In genomic region chr15:90907051-90907660, GRCh38 we compare ENCODE assay signal across 30 cellular contexts. TPM values are rescaled to one million over a fixed set of nuclear protein-coding genes. Genes with fewer than 3 reads are reported as not detected.
DNase-seq lines count a peak whose midpoint lies in the region; ATAC-seq, FAIRE-seq and TF ChIP-seq lines count a peak whose summit lies in the region.
"Had no signal": no experiment of that assay in that cellular context is flagged by ENCODE, and none has a peak within 500 bp of the region (broad histone marks: within the 10 kb centered on the region; RNA-seq: fewer than 3 reads in every experiment).

No MANE protein-coding gene starts in this region.

- peaks cover 31% of the 10 kb centered on the region for H3K36me3 Mint-ChIP-seq in central memory CD8-positive, alpha-beta T cell (ENCODE audit: insufficient read depth)

- peaks cover 15% of the 10 kb centered on the region for H3K4me1 Mint-ChIP-seq in central memory CD8-positive, alpha-beta T cell

- H3K9me3 ChIP-seq in BLaER1 treated with 17β-estradiol and CSF1 and Interleukin-3, amounts not matched to agents 10 nM and 100 nM (replicated peaks in 1 of 11): no peaks in the 10 kb centered on the region
- no peaks in the 10 kb centered on the region for H3K9me3 ChIP-seq in kidney (ENCODE audit: control insufficient read depth in 1 of 2, low read length in 2 of 2)
- no peaks in the 10 kb centered on the region for H3K9me3 ChIP-seq in skeletal muscle tissue (ENCODE audit: control insufficient read depth in 3 of 3, low read length in 3 of 3)
- H3K9me3 ChIP-seq in Peyer's patch: no peaks in the 10 kb centered on the region
- H3K9me3 ChIP-seq: gastroesophageal sphincter, sigmoid colon, thoracic aorta, uterus had no signal

- no peaks in the 10 kb centered on the region for H3K27me3 ChIP-seq in BLaER1 treated with 17β-estradiol and CSF1 and Interleukin-3, amounts not matched to agents 10 nM and 100 nM
- no peaks in the 10 kb centered on the region for H3K27me3 ChIP-seq in skeletal muscle tissue (ENCODE audit: control insufficient read depth in 3 of 3, insufficient read depth in 3 of 3, low read length in 3 of 3)
- no peaks in the 10 kb centered on the region for H3K27me3 ChIP-seq in Peyer's patch
- H3K27me3 ChIP-seq: gastroesophageal sphincter, sigmoid colon, uterus had no signal

- H3K27me3 Mint-ChIP-seq in central memory CD8-positive, alpha-beta T cell: no peaks in the 10 kb centered on the region
- H3K27me3 Mint-ChIP-seq: activated CD4-positive, alpha-beta memory T cell treated with anti-CD3 and anti-CD28 coated beads for 36 hours; memory B cell; stimulated activated naive B cell treated with anti-CD40 and anti-IgM and Interleukin-4, amounts not matched to agents 10 μg/mL and 1 μg/mL and 100 μg/mL, for 72 hours had no signal

- peak overlapping the region in 3 of 11 experiments; percentile 9 to 50 (median 9); a peak in 3 of 22 replicates for H3K27ac ChIP-seq in BLaER1 treated with 17β-estradiol and CSF1 and Interleukin-3, amounts not matched to agents 10 nM and 100 nM
- H3K27ac ChIP-seq in kidney (ENCODE audit: low read depth in 2 of 2, low read length in 2 of 2): no peak overlapping the region
- peak overlapping the region; percentile 16 for H3K27ac ChIP-seq in skeletal muscle tissue (ENCODE audit: low read depth, low read length)
- peak overlapping the region in 1 of 2 donors; percentile 61 for H3K27ac ChIP-seq in coronary artery
- H3K27ac ChIP-seq in Peyer's patch: no peak overlapping the region
- H3K27ac ChIP-seq: thoracic aorta, uterus had no signal

- TF ChIP-seq CTCF in kidney (IDR thresholded peaks at IDR 0.05; ENCODE audit: borderline replicate concordance, extremely low read depth, insufficient read depth) (no peak), coronary artery (IDR thresholded peaks at IDR 0.05) (no peak), Peyer's patch (IDR thresholded peaks at IDR 0.05) (no peak)

- no peak for TF ChIP-seq POLR2A in Peyer's patch (IDR thresholded peaks at IDR 0.05)

- no peaks in the 10 kb centered on the region for H3K9me3 Mint-ChIP-seq in central memory CD8-positive, alpha-beta T cell
- H3K9me3 Mint-ChIP-seq: activated CD4-positive, alpha-beta memory T cell treated with anti-CD3 and anti-CD28 coated beads for 36 hours; CD8-positive, alpha-beta T cell; HFFc6; memory B cell; stimulated activated naive B cell treated with anti-CD40 and anti-IgM and Interleukin-4, amounts not matched to agents 10 μg/mL and 1 μg/mL and 100 μg/mL, for 72 hours; T-helper 2 cell treated with Interferon-gamma antibody and Interleukin-4, amounts not matched to agents 5 μg/mL and 100 μg/mL, for 36 hours had no signal

- DNase-seq in central memory CD8-positive, alpha-beta T cell (ENCODE audit: low spot score in 2 of 2): no peak
- peak; percentile 49 for DNase-seq in kidney
- no peak for DNase-seq in coronary artery (ENCODE audit: low spot score)
- no peak for DNase-seq in Peyer's patch
- no peak for DNase-seq in NCI-H2029 treated with DMSO at 0.1 percent for 48 hours (lab: John Stamatoyannopoulos, UW)
- DNase-seq in NOMO-1 (lab: John Stamatoyannopoulos, UW; ENCODE audit: unreplicated experiment in 2 of 2): no peak
- DNase-seq: activated CD4-positive, alpha-beta memory T cell treated with anti-CD3 and anti-CD28 coated beads for 36 hours; activated CD4-positive, alpha-beta T cell treated with anti-CD3 and anti-CD28 coated beads for 1 hour; activated naive CD4-positive, alpha-beta T cell treated with Interleukin-2 at 50 U/mL for 16 hours; AML-193; CD8-positive, alpha-beta T cell; GOT3; HFFc6; KG1; left colon; MM.1S; NCI-H1417; NCI-H2081 treated with DMSO at 0.1 percent for 48 hours; NCI-H345; NCI-H748 treated with DMSO at 0.1 percent for 48 hours; sigmoid colon; stimulated activated naive B cell treated with anti-CD40 and anti-IgM and Interleukin-4, amounts not matched to agents 10 μg/mL and 1 μg/mL and 100 μg/mL, for 72 hours; uterus had no signal

- peak overlapping the region in 8 of 11 experiments; percentile 10 to 48 (median 26); a peak in 9 of 22 replicates for H3K9ac ChIP-seq in BLaER1 treated with 17β-estradiol and CSF1 and Interleukin-3, amounts not matched to agents 10 nM and 100 nM
- H3K9ac ChIP-seq in kidney (ENCODE audit: low read length in 2 of 2) (no peak overlapping the region), skeletal muscle tissue (ENCODE audit: low read depth in 1 of 3, low read length in 3 of 3) (no peak overlapping the region)

- H4K20me1 ChIP-seq in BLaER1 treated with 17β-estradiol and CSF1 and Interleukin-3, amounts not matched to agents 10 nM and 100 nM: peaks cover 0 to 15% (median 0%) of the 10 kb centered on the region in 11 experiments; a peak in 6 of 22 replicates

- no peak overlapping the region for H3K4me3 Mint-ChIP-seq in central memory CD8-positive, alpha-beta T cell
- H3K4me3 Mint-ChIP-seq: activated CD4-positive, alpha-beta memory T cell treated with anti-CD3 and anti-CD28 coated beads for 36 hours; CD8-positive, alpha-beta T cell; HFFc6; memory B cell; stimulated activated naive B cell treated with anti-CD40 and anti-IgM and Interleukin-4, amounts not matched to agents 10 μg/mL and 1 μg/mL and 100 μg/mL, for 72 hours; T-helper 2 cell treated with Interferon-gamma antibody and Interleukin-4, amounts not matched to agents 5 μg/mL and 100 μg/mL, for 36 hours had no signal

- FAIRE-seq in kidney (lab: Jason Lieb, UNC): no peak
- FAIRE-seq: RCC 7860 had no signal

- no peak for ATAC-seq in central memory CD8-positive, alpha-beta T cell (replicated peaks; ENCODE audit: extremely low read depth, poor library complexity, severe bottlenecking)
- ATAC-seq: CD8-positive, alpha-beta T cell; left colon; stimulated activated naive B cell treated with anti-CD40 and anti-IgM and Interleukin-4, amounts not matched to agents 10 μg/mL and 1 μg/mL and 100 μg/mL, for 72 hours had no signal

- intact Hi-C loops in kidney (cut with DNase I): no loop called here

- H3K4me2 ChIP-seq in BLaER1 treated with 17β-estradiol and CSF1 and Interleukin-3, amounts not matched to agents 10 nM and 100 nM: peak overlapping the region in 4 of 11 experiments; percentile 5 to 31 (median 13); a peak in 5 of 22 replicates

- no peak overlapping the region for H3K4me3 ChIP-seq in BLaER1 treated with 17β-estradiol and CSF1 and Interleukin-3, amounts not matched to agents 10 nM and 100 nM
- H3K4me3 ChIP-seq in kidney (ENCODE audit: low read length in 2 of 2) (no peak overlapping the region), skeletal muscle tissue (ENCODE audit: low read length in 3 of 3) (no peak overlapping the region), coronary artery (no peak overlapping the region), Peyer's patch (no peak overlapping the region)
- H3K4me3 ChIP-seq: gastroesophageal sphincter, sigmoid colon, thoracic aorta, uterus had no signal

- peak overlapping the region; percentile 75 for H3K27ac Mint-ChIP-seq in central memory CD8-positive, alpha-beta T cell (ENCODE audit: low read depth)
- H3K27ac Mint-ChIP-seq: activated CD4-positive, alpha-beta memory T cell treated with anti-CD3 and anti-CD28 coated beads for 36 hours; CD8-positive, alpha-beta T cell; HFFc6; memory B cell; stimulated activated naive B cell treated with anti-CD40 and anti-IgM and Interleukin-4, amounts not matched to agents 10 μg/mL and 1 μg/mL and 100 μg/mL, for 72 hours; T-helper 2 cell treated with Interferon-gamma antibody and Interleukin-4, amounts not matched to agents 5 μg/mL and 100 μg/mL, for 36 hours had no signal

- H3K36me3 ChIP-seq in BLaER1 treated with 17β-estradiol and CSF1 and Interleukin-3, amounts not matched to agents 10 nM and 100 nM: peaks cover 73 to 77% (median 75%) of the 10 kb centered on the region in 11 experiments
- H3K36me3 ChIP-seq in kidney (ENCODE audit: control insufficient read depth in 1 of 2, insufficient read depth in 2 of 2, low read length in 2 of 2): peaks cover 48 to 57% of the 10 kb centered on the region in 2 donors
- H3K36me3 ChIP-seq in skeletal muscle tissue (ENCODE audit: control insufficient read depth in 3 of 3, insufficient read depth in 3 of 3, low read length in 3 of 3): peaks cover 62 to 71% (median 67%) of the 10 kb centered on the region in 3 donors
- H3K36me3 ChIP-seq in Peyer's patch: peaks cover 0 to 70% (median 0%) of the 10 kb centered on the region in 3 donors
- H3K36me3 ChIP-seq: uterus had no signal

- peaks cover 8 to 42% (median 29%) of the 10 kb centered on the region in 10 experiments for H3K4me1 ChIP-seq in BLaER1 treated with 17β-estradiol and CSF1 and Interleukin-3, amounts not matched to agents 10 nM and 100 nM
- H3K4me1 ChIP-seq in kidney (ENCODE audit: control insufficient read depth in 1 of 2, insufficient read depth in 1 of 2, low read depth in 1 of 2, low read length in 2 of 2) (peaks cover 6 to 8% of the 10 kb centered on the region in 2 donors), skeletal muscle tissue (ENCODE audit: control insufficient read depth in 3 of 3, insufficient read depth in 3 of 3, low read length in 3 of 3) (peaks cover 10 to 29% (median 18%) of the 10 kb centered on the region in 3 donors), Peyer's patch (peaks cover 0 to 9% (median 7%) of the 10 kb centered on the region in 4 donors)

RNA-seq across cellular contexts. Expression of gene MAN2A2, which starts 4.1 kb away (rescaled TPM):
- total RNA-seq in kidney (56.3 TPM), skeletal muscle tissue (14.1 TPM), Peyer's patch (100 to 1,000 TPM in 3 of 4 donors, 10 to 100 TPM in 1; 76.2 to 188 (median 141) TPM)
- 11.4 TPM for polyA plus RNA-seq in kidney (ENCODE audit: insufficient read depth, low read depth, low replicate concordance)

RNA-seq across cellular contexts. Expression of gene FES, which starts 22.9 kb away (rescaled TPM):
- 33.5 TPM for total RNA-seq in kidney
- polyA plus RNA-seq in kidney (ENCODE audit: insufficient read depth, low read depth, low replicate concordance): 9.3 TPM
- 19.8 TPM for total RNA-seq in skeletal muscle tissue
- total RNA-seq in Peyer's patch: 10 to 100 TPM in 3 of 4 donors, 1 to 10 TPM in 1; 4.7 to 37.1 (median 20.5) TPM

RNA-seq across cellular contexts. Expression of gene HDDC3, which starts 25.2 kb away (rescaled TPM):
- total RNA-seq in kidney: 15.5 TPM
- polyA plus RNA-seq in kidney (ENCODE audit: insufficient read depth, low read depth, low replicate concordance): 47.3 TPM
- total RNA-seq in skeletal muscle tissue: 5.7 TPM
- 10 to 100 TPM; 16.5 to 35.6 (median 23.4) TPM for total RNA-seq in Peyer's patch

RNA-seq across cellular contexts. Expression of gene UNC45A, which starts 27.9 kb away (rescaled TPM):
- total RNA-seq in kidney: 62.8 TPM
- polyA plus RNA-seq in kidney (ENCODE audit: insufficient read depth, low read depth, low replicate concordance): 48.9 TPM
- total RNA-seq in skeletal muscle tissue: 30.3 TPM
- total RNA-seq in Peyer's patch: 10 to 100 TPM; 45.6 to 78.4 (median 55.3) TPM

RNA-seq across cellular contexts. Expression of gene FURIN, which starts 38.8 kb away (rescaled TPM):
- total RNA-seq in kidney (75.9 TPM), skeletal muscle tissue (12.0 TPM), Peyer's patch (10 to 100 TPM; 53.6 to 76.7 (median 70.1) TPM)
- 36.4 TPM for polyA plus RNA-seq in kidney (ENCODE audit: insufficient read depth, low read depth, low replicate concordance)

Comparison
In these comparisons a context has a peak if more than half of its experiments do, and no peak if none do; other contexts are left out.
1. H3K9ac ChIP-seq: peak in BLaER1 treated with 17β-estradiol and CSF1 and Interleukin-3, amounts not matched to agents 10 nM and 100 nM (8 of 11); none in kidney (0 of 2) and skeletal muscle tissue (0 of 3).